Comparison of ENCODE assay signal across 8 cellular contexts in genomic region chr1:37513795-37514349, GRCh38. TPM values are rescaled to one million over a fixed set of nuclear protein-coding genes. Genes with fewer than 3 reads are reported as not detected.
DNase-seq lines count a peak whose midpoint lies in the region; ATAC-seq and TF ChIP-seq lines count a peak whose summit lies in the region.

No MANE protein-coding gene starts in this region.

- H3K36me3 Mint-ChIP-seq in type B pancreatic cell, result peaks cover 10% of the 10 kb centered on the region

- H3K27ac Mint-ChIP-seq in type B pancreatic cell, result peak overlapping the region; percentile 94

- peak; percentile 45 for DNase-seq in ELR (ENCODE audit: low read depth)
- DNase-seq in NCI-H774 (lab: John Stamatoyannopoulos, UW), result peak; percentile 56
- peak; percentile 75 to 79 for DNase-seq in activated T-cell treated with anti-CD3 and anti-CD28 coated beads, Interleukin-2, amount 50 U/mL, for 48 hours
- DNase-seq in fibroblast of the aortic adventitia (ENCODE audit: low read depth), result no peak
- DNase-seq in omental fat pad (ENCODE audit: low spot score), result no peak
- DNase-seq in type B pancreatic cell (ENCODE audit: extremely low spot score, unreplicated experiment), result peak; percentile 74
- no peak for DNase-seq in NCI-H446 (lab: John Stamatoyannopoulos, UW)

- no peak for TF ChIP-seq CTCF in fibroblast of the aortic adventitia (IDR thresholded peaks at IDR 0.05; ENCODE audit: insufficient read depth, low read length)
- no peak for TF ChIP-seq CTCF in omental fat pad (IDR thresholded peaks at IDR 0.05)
- no peak for TF ChIP-seq CTCF in type B pancreatic cell (conservative IDR thresholded peaks at IDR 0.05)

- H3K27me3 Mint-ChIP-seq in type B pancreatic cell, result no peaks in the 10 kb centered on the region

- peak; percentile 26 for ATAC-seq in HG02870 (IDR thresholded peaks at IDR 0.05; ENCODE audit: unreplicated experiment)
- peak; percentile 50 for ATAC-seq in omental fat pad (ENCODE audit: low FRiP score)

- H3K4me3 ChIP-seq in fibroblast of the aortic adventitia (ENCODE audit: low read depth, low read length), result peak overlapping the region; percentile 86

- H3K4me3 Mint-ChIP-seq in type B pancreatic cell, result peak overlapping the region; percentile 98

- H3K4me1 Mint-ChIP-seq in type B pancreatic cell (ENCODE audit: unreplicated experiment), result peaks cover 16% of the 10 kb centered on the region

- H3K9me3 Mint-ChIP-seq in type B pancreatic cell, result no peaks in the 10 kb centered on the region

RNA-seq across cellular contexts. Expression of gene MEAF6, which starts 0.7 kb away (rescaled TPM):
- total RNA-seq in fibroblast of the aortic adventitia (ENCODE audit: low replicate concordance), result 17.6 and 84.5 TPM in 2 replicates
- 10 to 100 TPM; 56.2 to 87.2 (median 61.5) TPM for total RNA-seq in omental fat pad
- total RNA-seq in type B pancreatic cell (ENCODE audit: low replicate concordance), result 65.7 and 79.9 TPM in 2 replicates

RNA-seq across cellular contexts. Expression of gene ZC3H12A, which starts 39.5 kb away (rescaled TPM):
- total RNA-seq in fibroblast of the aortic adventitia (ENCODE audit: low replicate concordance) (5.3 and 8.2 TPM in 2 replicates), omental fat pad (100 to 1,000 TPM in 1 of 4 donors, 10 to 100 TPM in 2, 1 to 10 TPM in 1; 9.9 to 137 (median 30.4) TPM), type B pancreatic cell (ENCODE audit: low replicate concordance) (6.0 and 18.3 TPM in 2 replicates)

RNA-seq across cellular contexts. Expression of gene SNIP1, which starts 40.2 kb away (rescaled TPM):
- total RNA-seq in fibroblast of the aortic adventitia (ENCODE audit: low replicate concordance) (12.9 and 23.5 TPM in 2 replicates), omental fat pad (10 to 100 TPM; 11.6 to 27.6 (median 15.7) TPM), type B pancreatic cell (ENCODE audit: low replicate concordance) (18.2 and 23.4 TPM in 2 replicates)

RNA-seq across cellular contexts. Expression of gene DNALI1, which starts 42.9 kb away (rescaled TPM):
- total RNA-seq in fibroblast of the aortic adventitia (ENCODE audit: low replicate concordance), result 7.4 and 13.7 TPM in 2 replicates
- 1 to 10 TPM; 4.9 to 7.6 (median 6.5) TPM for total RNA-seq in omental fat pad
- total RNA-seq in type B pancreatic cell (ENCODE audit: low replicate concordance), result 11.6 and 40.8 TPM in 2 replicates

Comparison
In these comparisons a context has a peak if more than half of its experiments do, and no peak if none do; other contexts are left out.
1. DNase-seq: peak in ELR (single experiment), NCI-H774 (single experiment), activated T-cell treated with anti-CD3 and anti-CD28 coated beads, Interleukin-2, amount 50 U/mL, for 48 hours (2 of 2) and type B pancreatic cell (single experiment); none in fibroblast of the aortic adventitia (single experiment), omental fat pad (single experiment) and NCI-H446 (0 of 2).